In the genomic region with DNA sequence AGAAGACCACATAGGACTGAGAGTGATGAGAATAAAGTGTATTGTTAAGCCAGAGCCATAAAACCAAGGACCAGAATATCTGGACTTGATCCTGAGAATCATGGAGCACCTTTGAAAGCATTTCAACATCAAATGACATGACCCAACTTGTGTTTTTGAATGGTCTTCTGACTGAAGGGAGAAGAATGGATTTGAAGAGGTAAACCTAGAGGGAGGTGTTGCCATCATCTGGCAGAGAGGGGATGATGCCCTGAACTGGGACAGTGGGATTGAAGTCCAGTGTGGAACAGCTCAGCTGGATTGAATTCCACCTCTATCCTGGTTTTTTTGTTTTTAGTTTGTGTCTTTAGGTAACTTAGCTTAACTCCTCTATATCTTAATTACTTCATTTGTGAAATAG, we compare ENCODE assay signal across 1 cellular context.
TF ChIP-seq lines count a peak whose summit lies in the region.

No MANE protein-coding gene starts in this region.

TF ChIP-seq in GM23338, 12 proteins besides CTCF, POLR2A, EP300 and RAD21 (continued from another document):
- TF ChIP-seq, protein P1, sequence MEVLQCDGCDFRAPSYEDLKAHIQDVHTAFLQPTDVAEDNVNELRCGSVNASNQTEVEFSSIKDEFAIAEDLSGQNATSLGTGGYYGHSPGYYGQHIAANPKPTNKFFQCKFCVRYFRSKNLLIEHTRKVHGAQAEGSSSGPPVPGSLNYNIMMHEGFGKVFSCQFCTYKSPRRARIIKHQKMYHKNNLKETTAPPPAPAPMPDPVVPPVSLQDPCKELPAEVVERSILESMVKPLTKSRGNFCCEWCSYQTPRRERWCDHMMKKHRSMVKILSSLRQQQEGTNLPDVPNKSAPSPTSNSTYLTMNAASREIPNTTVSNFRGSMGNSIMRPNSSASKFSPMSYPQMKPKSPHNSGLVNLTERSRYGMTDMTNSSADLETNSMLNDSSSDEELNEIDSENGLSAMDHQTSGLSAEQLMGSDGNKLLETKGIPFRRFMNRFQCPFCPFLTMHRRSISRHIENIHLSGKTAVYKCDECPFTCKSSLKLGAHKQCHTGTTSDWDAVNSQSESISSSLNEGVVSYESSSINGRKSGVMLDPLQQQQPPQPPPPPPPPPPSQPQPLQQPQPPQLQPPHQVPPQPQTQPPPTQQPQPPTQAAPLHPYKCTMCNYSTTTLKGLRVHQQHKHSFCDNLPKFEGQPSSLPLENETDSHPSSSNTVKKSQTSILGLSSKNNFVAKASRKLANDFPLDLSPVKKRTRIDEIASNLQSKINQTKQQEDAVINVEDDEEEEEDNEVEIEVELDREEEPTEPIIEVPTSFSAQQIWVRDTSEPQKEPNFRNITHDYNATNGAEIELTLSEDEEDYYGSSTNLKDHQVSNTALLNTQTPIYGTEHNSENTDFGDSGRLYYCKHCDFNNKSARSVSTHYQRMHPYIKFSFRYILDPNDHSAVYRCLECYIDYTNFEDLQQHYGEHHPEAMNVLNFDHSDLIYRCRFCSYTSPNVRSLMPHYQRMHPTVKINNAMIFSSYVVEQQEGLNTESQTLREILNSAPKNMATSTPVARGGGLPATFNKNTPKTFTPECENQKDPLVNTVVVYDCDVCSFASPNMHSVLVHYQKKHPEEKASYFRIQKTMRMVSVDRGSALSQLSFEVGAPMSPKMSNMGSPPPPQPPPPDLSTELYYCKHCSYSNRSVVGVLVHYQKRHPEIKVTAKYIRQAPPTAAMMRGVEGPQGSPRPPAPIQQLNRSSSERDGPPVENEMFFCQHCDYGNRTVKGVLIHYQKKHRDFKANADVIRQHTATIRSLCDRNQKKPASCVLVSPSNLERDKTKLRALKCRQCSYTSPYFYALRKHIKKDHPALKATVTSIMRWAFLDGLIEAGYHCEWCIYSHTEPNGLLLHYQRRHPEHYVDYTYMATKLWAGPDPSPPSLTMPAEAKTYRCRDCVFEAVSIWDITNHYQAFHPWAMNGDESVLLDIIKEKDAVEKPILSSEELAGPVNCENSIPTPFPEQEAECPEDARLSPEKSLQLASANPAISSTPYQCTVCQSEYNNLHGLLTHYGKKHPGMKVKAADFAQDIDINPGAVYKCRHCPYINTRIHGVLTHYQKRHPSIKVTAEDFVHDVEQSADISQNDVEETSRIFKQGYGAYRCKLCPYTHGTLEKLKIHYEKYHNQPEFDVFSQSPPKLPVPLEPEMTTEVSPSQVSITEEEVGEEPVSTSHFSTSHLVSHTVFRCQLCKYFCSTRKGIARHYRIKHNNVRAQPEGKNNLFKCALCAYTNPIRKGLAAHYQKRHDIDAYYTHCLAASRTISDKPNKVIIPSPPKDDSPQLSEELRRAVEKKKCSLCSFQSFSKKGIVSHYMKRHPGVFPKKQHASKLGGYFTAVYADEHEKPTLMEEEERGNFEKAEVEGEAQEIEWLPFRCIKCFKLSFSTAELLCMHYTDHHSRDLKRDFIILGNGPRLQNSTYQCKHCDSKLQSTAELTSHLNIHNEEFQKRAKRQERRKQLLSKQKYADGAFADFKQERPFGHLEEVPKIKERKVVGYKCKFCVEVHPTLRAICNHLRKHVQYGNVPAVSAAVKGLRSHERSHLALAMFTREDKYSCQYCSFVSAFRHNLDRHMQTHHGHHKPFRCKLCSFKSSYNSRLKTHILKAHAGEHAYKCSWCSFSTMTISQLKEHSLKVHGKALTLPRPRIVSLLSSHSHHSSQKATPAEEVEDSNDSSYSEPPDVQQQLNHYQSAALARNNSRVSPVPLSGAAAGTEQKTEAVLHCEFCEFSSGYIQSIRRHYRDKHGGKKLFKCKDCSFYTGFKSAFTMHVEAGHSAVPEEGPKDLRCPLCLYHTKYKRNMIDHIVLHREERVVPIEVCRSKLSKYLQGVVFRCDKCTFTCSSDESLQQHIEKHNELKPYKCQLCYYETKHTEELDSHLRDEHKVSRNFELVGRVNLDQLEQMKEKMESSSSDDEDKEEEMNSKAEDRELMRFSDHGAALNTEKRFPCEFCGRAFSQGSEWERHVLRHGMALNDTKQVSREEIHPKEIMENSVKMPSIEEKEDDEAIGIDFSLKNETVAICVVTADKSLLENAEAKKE (CRISPR knock-in tag; IDR thresholded peaks at IDR 0.05): no peak
- TF ChIP-seq EZH2phosphoT487 (IDR thresholded peaks at IDR 0.05; ENCODE audit: unreplicated experiment): no peak
- no peak for TF ChIP-seq ZNF331 (CRISPR knock-in tag; IDR thresholded peaks at IDR 0.05; ENCODE audit: low read depth)
- no peak for TF ChIP-seq NANOG (IDR thresholded peaks at IDR 0.05; ENCODE audit: borderline replicate concordance)
- no peak for TF ChIP-seq EZH2 (IDR thresholded peaks at IDR 0.05; ENCODE audit: low read depth, unreplicated experiment)
- no peak for TF ChIP-seq CREB1 (CRISPR knock-in tag; IDR thresholded peaks at IDR 0.05; ENCODE audit: low read depth)
- TF ChIP-seq JUNB (IDR thresholded peaks at IDR 0.05; ENCODE audit: unreplicated experiment): no peak
- no peak for TF ChIP-seq ZNF114 (CRISPR knock-in tag; IDR thresholded peaks at IDR 0.05)
- TF ChIP-seq, protein P2, sequence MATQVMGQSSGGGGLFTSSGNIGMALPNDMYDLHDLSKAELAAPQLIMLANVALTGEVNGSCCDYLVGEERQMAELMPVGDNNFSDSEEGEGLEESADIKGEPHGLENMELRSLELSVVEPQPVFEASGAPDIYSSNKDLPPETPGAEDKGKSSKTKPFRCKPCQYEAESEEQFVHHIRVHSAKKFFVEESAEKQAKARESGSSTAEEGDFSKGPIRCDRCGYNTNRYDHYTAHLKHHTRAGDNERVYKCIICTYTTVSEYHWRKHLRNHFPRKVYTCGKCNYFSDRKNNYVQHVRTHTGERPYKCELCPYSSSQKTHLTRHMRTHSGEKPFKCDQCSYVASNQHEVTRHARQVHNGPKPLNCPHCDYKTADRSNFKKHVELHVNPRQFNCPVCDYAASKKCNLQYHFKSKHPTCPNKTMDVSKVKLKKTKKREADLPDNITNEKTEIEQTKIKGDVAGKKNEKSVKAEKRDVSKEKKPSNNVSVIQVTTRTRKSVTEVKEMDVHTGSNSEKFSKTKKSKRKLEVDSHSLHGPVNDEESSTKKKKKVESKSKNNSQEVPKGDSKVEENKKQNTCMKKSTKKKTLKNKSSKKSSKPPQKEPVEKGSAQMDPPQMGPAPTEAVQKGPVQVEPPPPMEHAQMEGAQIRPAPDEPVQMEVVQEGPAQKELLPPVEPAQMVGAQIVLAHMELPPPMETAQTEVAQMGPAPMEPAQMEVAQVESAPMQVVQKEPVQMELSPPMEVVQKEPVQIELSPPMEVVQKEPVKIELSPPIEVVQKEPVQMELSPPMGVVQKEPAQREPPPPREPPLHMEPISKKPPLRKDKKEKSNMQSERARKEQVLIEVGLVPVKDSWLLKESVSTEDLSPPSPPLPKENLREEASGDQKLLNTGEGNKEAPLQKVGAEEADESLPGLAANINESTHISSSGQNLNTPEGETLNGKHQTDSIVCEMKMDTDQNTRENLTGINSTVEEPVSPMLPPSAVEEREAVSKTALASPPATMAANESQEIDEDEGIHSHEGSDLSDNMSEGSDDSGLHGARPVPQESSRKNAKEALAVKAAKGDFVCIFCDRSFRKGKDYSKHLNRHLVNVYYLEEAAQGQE (IDR thresholded peaks at IDR 0.05; ENCODE audit: unreplicated experiment): no peak
- TF ChIP-seq POLR2AphosphoS5 (IDR thresholded peaks at IDR 0.05; ENCODE audit: low read depth): no peak
